1 cellular context compared by ENCODE assay signal in the genomic region with DNA sequence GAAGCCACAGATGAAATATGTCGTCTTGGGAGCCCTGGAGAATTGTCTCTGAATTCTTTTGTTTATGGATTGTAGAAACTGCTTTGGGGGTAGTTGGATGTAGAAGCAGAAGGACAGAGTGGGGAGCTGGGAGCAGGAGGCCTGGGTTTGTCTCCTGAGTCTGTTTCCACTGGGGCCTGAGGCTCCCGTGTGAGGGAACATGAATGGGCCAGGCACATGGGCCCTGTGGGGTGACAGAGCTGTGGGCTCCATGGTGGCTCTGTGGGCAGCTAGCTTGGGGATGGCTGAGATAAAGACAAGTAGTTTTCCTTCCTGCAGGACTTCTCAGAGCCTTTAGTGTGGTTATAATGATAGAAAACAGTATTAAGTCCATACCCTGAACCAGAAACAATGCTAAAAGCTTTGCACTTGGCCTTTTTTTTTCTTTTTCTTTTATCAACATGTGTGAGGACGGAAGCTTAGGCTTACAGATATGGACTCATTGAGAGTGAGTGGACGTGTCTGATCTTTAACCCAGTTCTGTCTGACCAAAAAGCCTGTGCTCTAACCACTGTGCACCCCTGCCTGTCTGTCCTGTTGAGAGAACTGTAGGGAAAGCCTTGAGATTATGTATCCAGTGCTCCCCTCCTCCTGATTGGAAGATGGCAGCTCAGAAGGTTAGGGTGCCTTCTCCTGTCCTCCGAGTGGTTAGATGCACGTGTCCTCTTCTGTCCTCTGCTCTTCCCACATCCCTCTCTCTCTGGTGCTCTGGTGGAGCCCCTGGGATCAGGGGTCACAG.
TF ChIP-seq lines count a peak whose summit lies in the region.

No MANE protein-coding gene starts in this region.

TF ChIP-seq in HepG2, 621 proteins besides CTCF, POLR2A, EP300 and RAD21:
- TF ChIP-seq, protein P1, sequence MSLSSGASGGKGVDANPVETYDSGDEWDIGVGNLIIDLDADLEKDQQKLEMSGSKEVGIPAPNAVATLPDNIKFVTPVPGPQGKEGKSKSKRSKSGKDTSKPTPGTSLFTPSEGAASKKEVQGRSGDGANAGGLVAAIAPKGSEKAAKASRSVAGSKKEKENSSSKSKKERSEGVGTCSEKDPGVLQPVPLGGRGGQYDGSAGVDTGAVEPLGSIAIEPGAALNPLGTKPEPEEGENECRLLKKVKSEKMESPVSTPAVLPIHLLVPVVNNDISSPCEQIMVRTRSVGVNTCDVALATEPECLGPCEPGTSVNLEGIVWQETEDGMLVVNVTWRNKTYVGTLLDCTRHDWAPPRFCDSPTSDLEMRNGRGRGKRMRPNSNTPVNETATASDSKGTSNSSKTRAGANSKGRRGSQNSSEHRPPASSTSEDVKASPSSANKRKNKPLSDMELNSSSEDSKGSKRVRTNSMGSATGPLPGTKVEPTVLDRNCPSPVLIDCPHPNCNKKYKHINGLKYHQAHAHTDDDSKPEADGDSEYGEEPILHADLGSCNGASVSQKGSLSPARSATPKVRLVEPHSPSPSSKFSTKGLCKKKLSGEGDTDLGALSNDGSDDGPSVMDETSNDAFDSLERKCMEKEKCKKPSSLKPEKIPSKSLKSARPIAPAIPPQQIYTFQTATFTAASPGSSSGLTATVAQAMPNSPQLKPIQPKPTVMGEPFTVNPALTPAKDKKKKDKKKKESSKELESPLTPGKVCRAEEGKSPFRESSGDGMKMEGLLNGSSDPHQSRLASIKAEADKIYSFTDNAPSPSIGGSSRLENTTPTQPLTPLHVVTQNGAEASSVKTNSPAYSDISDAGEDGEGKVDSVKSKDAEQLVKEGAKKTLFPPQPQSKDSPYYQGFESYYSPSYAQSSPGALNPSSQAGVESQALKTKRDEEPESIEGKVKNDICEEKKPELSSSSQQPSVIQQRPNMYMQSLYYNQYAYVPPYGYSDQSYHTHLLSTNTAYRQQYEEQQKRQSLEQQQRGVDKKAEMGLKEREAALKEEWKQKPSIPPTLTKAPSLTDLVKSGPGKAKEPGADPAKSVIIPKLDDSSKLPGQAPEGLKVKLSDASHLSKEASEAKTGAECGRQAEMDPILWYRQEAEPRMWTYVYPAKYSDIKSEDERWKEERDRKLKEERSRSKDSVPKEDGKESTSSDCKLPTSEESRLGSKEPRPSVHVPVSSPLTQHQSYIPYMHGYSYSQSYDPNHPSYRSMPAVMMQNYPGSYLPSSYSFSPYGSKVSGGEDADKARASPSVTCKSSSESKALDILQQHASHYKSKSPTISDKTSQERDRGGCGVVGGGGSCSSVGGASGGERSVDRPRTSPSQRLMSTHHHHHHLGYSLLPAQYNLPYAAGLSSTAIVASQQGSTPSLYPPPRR (CRISPR knock-in tag; IDR thresholded peaks at IDR 0.05; ENCODE audit: borderline replicate concordance): no peak
- TF ChIP-seq ZNF772 (CRISPR knock-in tag; IDR thresholded peaks at IDR 0.05): no peak
- no peak for TF ChIP-seq ZNF747 (CRISPR knock-in tag; IDR thresholded peaks at IDR 0.05; ENCODE audit: borderline replicate concordance)
- TF ChIP-seq ZNF530 (CRISPR knock-in tag; IDR thresholded peaks at IDR 0.05; ENCODE audit: low read depth): no peak
- no peak for TF ChIP-seq JARID2 (CRISPR knock-in tag; IDR thresholded peaks at IDR 0.05; ENCODE audit: insufficient replicate concordance)
- no peak for TF ChIP-seq HOXD1 (CRISPR knock-in tag; IDR thresholded peaks at IDR 0.05)
- TF ChIP-seq, protein P2, sequence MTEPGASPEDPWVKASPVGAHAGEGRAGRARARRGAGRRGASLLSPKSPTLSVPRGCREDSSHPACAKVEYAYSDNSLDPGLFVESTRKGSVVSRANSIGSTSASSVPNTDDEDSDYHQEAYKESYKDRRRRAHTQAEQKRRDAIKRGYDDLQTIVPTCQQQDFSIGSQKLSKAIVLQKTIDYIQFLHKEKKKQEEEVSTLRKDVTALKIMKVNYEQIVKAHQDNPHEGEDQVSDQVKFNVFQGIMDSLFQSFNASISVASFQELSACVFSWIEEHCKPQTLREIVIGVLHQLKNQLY (CRISPR knock-in tag; IDR thresholded peaks at IDR 0.05): no peak
